Comparison of ENCODE assay signal across 8 cellular contexts in the genomic region with DNA sequence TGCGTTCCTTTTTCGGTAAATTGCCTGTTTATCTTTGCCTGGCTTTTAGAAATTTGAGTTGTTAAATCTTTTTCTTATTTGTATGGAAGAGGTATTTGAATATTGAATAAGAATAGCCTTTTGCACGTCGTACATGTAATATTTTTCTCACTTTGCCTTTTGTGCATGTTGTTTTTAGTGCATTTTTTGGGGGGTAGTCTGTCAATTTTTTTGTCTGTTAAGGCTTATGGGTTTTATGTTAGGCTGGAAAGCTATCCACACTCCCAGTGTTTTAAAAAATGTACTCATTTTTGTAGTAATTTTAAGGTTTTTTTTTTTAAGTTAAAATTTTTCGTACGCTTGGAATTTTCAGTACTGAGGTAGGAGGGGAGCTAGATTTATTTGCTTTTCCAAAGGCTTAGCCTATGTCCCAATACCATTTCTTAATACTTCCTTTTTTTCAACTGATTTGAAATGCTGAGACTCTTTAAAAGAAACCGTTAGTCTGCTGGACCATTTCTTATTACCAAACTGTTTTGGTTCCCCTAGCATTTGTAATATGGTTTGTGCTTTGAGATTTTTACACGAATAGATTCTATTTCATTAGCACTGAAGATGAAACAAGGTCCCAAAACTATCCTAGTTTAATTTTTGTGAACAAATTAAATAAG. TPM values are rescaled to one million over a fixed set of nuclear protein-coding genes. Genes with fewer than 3 reads are reported as not detected.
DNase-seq lines count a peak whose midpoint lies in the region; ATAC-seq, FAIRE-seq and TF ChIP-seq lines count a peak whose summit lies in the region.

No MANE protein-coding gene starts in this region.

- ATAC-seq in HG03378 (IDR thresholded peaks at IDR 0.05; ENCODE audit: unreplicated experiment) (no peak), HG03175 (IDR thresholded peaks at IDR 0.05; ENCODE audit: unreplicated experiment) (no peak)

- H3K4me1 ChIP-seq in esophagus squamous epithelium (peaks cover 4 to 27% (median 4%) of the 10 kb centered on the region in 3 donors), rectal smooth muscle tissue (ENCODE audit: control insufficient read depth, insufficient read depth, low read length) (no peaks in the 10 kb centered on the region)

- H3K4me3 ChIP-seq in esophagus squamous epithelium (peak overlapping the region in 3 of 4 donors; percentile 60 to 89 (median 67)), rectal smooth muscle tissue (ENCODE audit: low read length) (peak overlapping the region; percentile 82)

- H3K27me3 ChIP-seq in esophagus squamous epithelium (peaks cover 0 to 9% (median 0%) of the 10 kb centered on the region in 4 donors), rectal smooth muscle tissue (ENCODE audit: control insufficient read depth, insufficient read depth, low read length) (no peaks in the 10 kb centered on the region)

- FAIRE-seq in GM12891 (lab: Jason Lieb, UNC) = peak; percentile 41

- peaks cover 0 to 7% (median 0%) of the 10 kb centered on the region in 3 donors for H3K36me3 ChIP-seq in esophagus squamous epithelium
- H3K36me3 ChIP-seq in rectal smooth muscle tissue (ENCODE audit: control insufficient read depth, insufficient read depth, low read length) = peaks cover 3% of the 10 kb centered on the region

- H3K27ac ChIP-seq in esophagus squamous epithelium (peak overlapping the region in 2 of 4 donors; percentile 75 to 85), rectal smooth muscle tissue (ENCODE audit: low read depth, low read length) (peak overlapping the region; percentile 56)

- intact Hi-C loops in esophagus squamous epithelium (cut with DNase I) = no loop called here

- 58 to 64% methylated on average over 8 of the region's 8 CpGs for WGBS in esophagus squamous epithelium, 2 donors

- no peak overlapping the region for H3K9ac ChIP-seq in rectal smooth muscle tissue (ENCODE audit: low read length)

- no peak for TF ChIP-seq CTCF in esophagus squamous epithelium (IDR thresholded peaks at IDR 0.05)

- no peak for DNase-seq in GM12891 (ENCODE audit: insufficient read length, low spot score)
- peak; percentile 38 for DNase-seq in OCI-M1 (lab: John Stamatoyannopoulos, UW)
- no peak for DNase-seq in esophagus squamous epithelium (lab: John Stamatoyannopoulos, UW)
- DNase-seq in anterior cingulate cortex (lab: John Stamatoyannopoulos, UW) = no peak
- no peak for DNase-seq in T1000 (lab: John Stamatoyannopoulos, UW)

- TF ChIP-seq POLR2A in GM12891 (IDR thresholded peaks at IDR 0.05; ENCODE audit: low read depth, low read length) = no peak
- TF ChIP-seq POLR2A in esophagus squamous epithelium (IDR thresholded peaks at IDR 0.05) = no peak

- H3K9me3 ChIP-seq in esophagus squamous epithelium = no peaks in the 10 kb centered on the region

TF ChIP-seq in GM12891, 5 proteins besides CTCF, POLR2A, EP300 and RAD21:
- no peak for TF ChIP-seq POLR2AphosphoS5 (IDR thresholded peaks at IDR 0.05; ENCODE audit: low read depth, low read length)
- no peak for TF ChIP-seq TAF1 (IDR thresholded peaks at IDR 0.05; ENCODE audit: low read depth, low read length)
- no peak for TF ChIP-seq PAX5 (IDR thresholded peaks at IDR 0.05; ENCODE audit: insufficient read depth, low read length, severe bottlenecking)
- TF ChIP-seq SPI1 (IDR thresholded peaks at IDR 0.05; ENCODE audit: low read depth, low read length) = no peak
- no peak for TF ChIP-seq POU2F2 (IDR thresholded peaks at IDR 0.05; ENCODE audit: low read depth, low read length)

RNA-seq across cellular contexts. Expression of gene HERC5, which starts 1.3 kb away (rescaled TPM):
- 15.8 TPM for polyA plus RNA-seq in GM12891 (2012; ENCODE audit: low read depth, missing spikeins)
- total RNA-seq in esophagus squamous epithelium = 1 to 10 TPM in 2 of 4 donors, under 1 TPM in 2; 0.08 to 4.2 (median 1.7) TPM
